9 cellular contexts compared by ENCODE assay signal in genomic region chr1:63367218-63368103, GRCh38. TPM values are rescaled to one million over a fixed set of nuclear protein-coding genes. Genes with fewer than 3 reads are reported as not detected.
DNase-seq lines count a peak whose midpoint lies in the region; ATAC-seq, FAIRE-seq and TF ChIP-seq lines count a peak whose summit lies in the region.
"Had no signal": no experiment of that assay in that cellular context is flagged by ENCODE, and none has a peak within 500 bp of the region (broad histone marks: within the 10 kb centered on the region; RNA-seq: fewer than 3 reads in every experiment).

Gene ALG6 (plus strand): TSS chr1:63367627. CDS start chr1:63370978, 3,351 bp downstream.

- H3K4me3 Mint-ChIP-seq in activated CD4-positive, alpha-beta T cell treated with anti-CD3 and anti-CD28 coated beads for 36 hours, result peak within 1 kb of the TSS; percentile 98

- no peaks in the 10 kb centered on the region for H3K36me3 ChIP-seq in BE2C

- no peaks in the 10 kb centered on the region for H3K4me1 ChIP-seq in BE2C

- FAIRE-seq in GM19239 (lab: Jason Lieb, UNC), result peak; percentile 91
- FAIRE-seq: islet of Langerhans had no signal

- peak within 1 kb of the TSS; percentile 80 for H3K4me3 ChIP-seq in BE2C (ENCODE audit: low read depth, low read length)
- H3K4me3 ChIP-seq in choroid plexus epithelial cell (ENCODE audit: low read depth, low read length), result peak within 1 kb of the TSS; percentile 99

- DNase-seq in BE2C (peak; percentile 91), GM19239 (ENCODE audit: insufficient read length, low spot score) (peak; percentile 93), NCI-H510A (lab: John Stamatoyannopoulos, UW) (peak; percentile 97), choroid plexus epithelial cell (ENCODE audit: low read depth) (peak; percentile 95), kidney glomerular epithelial cell (lab: John Stamatoyannopoulos, UW) (peak; percentile 80)
- DNase-seq in activated CD4-positive, alpha-beta T cell treated with anti-CD3 and anti-CD28 coated beads for 36 hours, result peak; percentile 94
- peak; percentile 79 to 92 for DNase-seq in stimulated activated CD4-positive, alpha-beta T cell treated with anti-CD3 and anti-CD28 coated beads, Interleukin-15, amount 100 ng/mL, for 48 hours (ENCODE audit: low read depth in 2 of 2)

- no peaks in the 10 kb centered on the region for H3K9me3 ChIP-seq in BE2C

- peak; percentile 91 for ATAC-seq in HG03442 (IDR thresholded peaks at IDR 0.05; ENCODE audit: unreplicated experiment)
- ATAC-seq in activated CD4-positive, alpha-beta T cell treated with anti-CD3 and anti-CD28 coated beads for 36 hours, result peak; percentile 94

- H3K4me1 Mint-ChIP-seq in activated CD4-positive, alpha-beta T cell treated with anti-CD3 and anti-CD28 coated beads for 36 hours, result peaks cover 23% of the 10 kb centered on the region

- CTCF ChIA-PET in activated CD4-positive, alpha-beta T cell treated with anti-CD3 and anti-CD28 coated beads for 36 hours (lab: Charles Lee), result interaction anchor here (0.6 to 0.7 kb wide), 3 partner anchors 48 to 84 kb away, joined by 3 to 4 read pairs (median 3); no protein-coding TSS in a partner anchor

- intact Hi-C loops in activated CD4-positive, alpha-beta T cell treated with anti-CD3 and anti-CD28 coated beads for 36 hours (cut with DNase I, micrococcal nuclease), result loop anchor here (1.0 to 5.0 kb wide), 7 partner anchors 41 to 931 kb away; partner anchors contain the start of genes EFCAB7 (in 2 of the 2), ITGB3BP (in 2 of the 2), ATG4C (in 1 of the 2) and PGM1 (in 1 of the 2)

- peak within 1 kb of the TSS; percentile 82 for H3K27ac Mint-ChIP-seq in activated CD4-positive, alpha-beta T cell treated with anti-CD3 and anti-CD28 coated beads for 36 hours

- TF ChIP-seq CTCF in BE2C (IDR thresholded peaks at IDR 0.05; ENCODE audit: low read depth, low read length) (no peak), choroid plexus epithelial cell (conservative IDR thresholded peaks at IDR 0.05; ENCODE audit: low read depth, low read length) (no peak)

- no peaks in the 10 kb centered on the region for H3K27me3 ChIP-seq in BE2C

- H3K27me3 Mint-ChIP-seq in activated CD4-positive, alpha-beta T cell treated with anti-CD3 and anti-CD28 coated beads for 36 hours, result peaks cover 5% of the 10 kb centered on the region

- peaks cover 16% of the 10 kb centered on the region for H3K36me3 Mint-ChIP-seq in activated CD4-positive, alpha-beta T cell treated with anti-CD3 and anti-CD28 coated beads for 36 hours (ENCODE audit: low read depth)

- no peaks in the 10 kb centered on the region for H3K9me3 Mint-ChIP-seq in activated CD4-positive, alpha-beta T cell treated with anti-CD3 and anti-CD28 coated beads for 36 hours (ENCODE audit: low read depth)

- POLR2A ChIA-PET in activated CD4-positive, alpha-beta T cell treated with anti-CD3 and anti-CD28 coated beads for 36 hours (lab: Charles Lee), result no interaction called here

RNA-seq across cellular contexts. Expression of gene ALG6, which starts in this region (rescaled TPM):
- 1.9 TPM for polyA plus RNA-seq in BE2C (2012; ENCODE audit: insufficient read depth, insufficient read length, low read depth)
- total RNA-seq in activated CD4-positive, alpha-beta T cell treated with anti-CD3 and anti-CD28 coated beads for 36 hours, result 10 to 100 TPM; 16.2 to 16.3 TPM

Comparison
In these comparisons a context has a peak if more than half of its experiments do, and no peak if none do; other contexts are left out.
1. Peak in every context shown above with its lines: DNase-seq, ATAC-seq and H3K4me3 ChIP-seq.